In the genomic region with DNA sequence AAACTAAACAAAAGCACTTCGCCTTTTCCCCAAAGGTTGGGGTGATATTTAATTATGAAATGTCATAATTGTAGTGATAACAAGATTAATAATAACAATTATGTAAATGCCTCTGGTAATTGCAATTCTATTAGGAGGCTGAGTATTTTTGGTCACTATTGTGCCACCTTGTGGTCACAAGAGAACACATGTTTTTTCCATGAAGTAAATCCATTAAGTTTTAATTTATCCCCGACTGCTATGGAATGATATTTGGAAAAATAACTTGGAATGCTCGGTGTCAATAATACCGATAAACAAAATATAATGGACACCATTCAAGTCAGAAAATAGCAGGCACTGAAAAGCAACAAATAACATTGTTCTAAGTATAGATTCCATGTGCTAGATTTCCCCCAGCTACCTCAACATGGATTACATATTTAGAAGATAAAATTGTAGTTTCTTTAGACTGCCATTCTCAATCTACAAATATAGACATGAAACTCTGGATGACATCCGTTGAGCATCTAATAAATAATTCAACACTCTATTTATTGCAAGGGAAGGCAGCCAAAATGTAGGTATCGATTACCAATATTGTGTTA, we compare ENCODE assay signal across 8 cellular contexts. TPM values are rescaled to one million over a fixed set of nuclear protein-coding genes. Genes with fewer than 3 reads are reported as not detected.
A peak's percentile ranks its signal among the peaks of the same experiment; 100 is the strongest.
DNase-seq lines count a peak whose midpoint lies in the region; ATAC-seq and TF ChIP-seq lines count a peak whose summit lies in the region.

No MANE protein-coding gene starts in this region.

- intact Hi-C loops in PC-3 (cut with micrococcal nuclease), result loop anchor here (1.0 to 5.0 kb wide), 9 partner anchors 54 to 618 kb away; no protein-coding TSS in a partner anchor

- H3K27ac ChIP-seq in PC-3 (ENCODE audit: low read length) (no peak overlapping the region), thoracic aorta (no peak overlapping the region)

- H3K36me3 ChIP-seq in PC-3 (ENCODE audit: low read depth, low read length) (no peaks in the 10 kb centered on the region), thoracic aorta (no peaks in the 10 kb centered on the region)

- H3K79me2 ChIP-seq in PC-3 (ENCODE audit: low read length), result no peaks in the 10 kb centered on the region

- peak; percentile 91 for TF ChIP-seq CTCF in PC-3 (conservative IDR thresholded peaks at IDR 0.05; ENCODE audit: low read depth, low read length)
- TF ChIP-seq CTCF in fibroblast of the aortic adventitia (IDR thresholded peaks at IDR 0.05; ENCODE audit: insufficient read depth, low read length), result peak; percentile 60
- TF ChIP-seq CTCF in thoracic aorta (IDR thresholded peaks at IDR 0.05), result peak; percentile 73

- H3K4me3 ChIP-seq in PC-3 (ENCODE audit: low read length), result no peak overlapping the region
- H3K4me3 ChIP-seq in fibroblast of the aortic adventitia (ENCODE audit: low read depth, low read length), result no peak overlapping the region
- H3K4me3 ChIP-seq in thoracic aorta, result no peak overlapping the region

- ATAC-seq in PC-3 (no peak; the same call in 1 of the 2 replicates), thoracic aorta (ENCODE audit: insufficient number of reproducible peaks, low FRiP score, low read depth) (no peak), HG02840 (IDR thresholded peaks at IDR 0.05; ENCODE audit: low FRiP score, unreplicated experiment) (no peak)

- H3K4me2 ChIP-seq in PC-3 (ENCODE audit: low read length), result 0 out of 2 replicates have a peak overlapping the region, but pooled peaks have one; percentile 9

- H3F3A ChIP-seq in PC-3 (ENCODE audit: low read length, unreplicated experiment), result no peaks in the 10 kb centered on the region

- H4K20me1 ChIP-seq in PC-3 (ENCODE audit: low read length), result no peaks in the 10 kb centered on the region

- H3K9ac ChIP-seq in PC-3 (ENCODE audit: low read length), result no peak overlapping the region

- POLR2A ChIA-PET in PC-3 (lab: Charles Lee; ENCODE audit: unreplicated experiment), result interaction anchor here (0.7 kb wide), 1 partner anchor 197 kb away, joined by 3 read pairs; no protein-coding TSS in a partner anchor

- CTCF ChIA-PET in PC-3 (lab: Charles Lee), result interaction anchor here (0.6 to 1.6 kb wide), 5 partner anchors 365 to 618 kb away, joined by 3 to 9 read pairs (median 4); no protein-coding TSS in a partner anchor

- no peaks in the 10 kb centered on the region for H3K9me2 ChIP-seq in PC-3 (replicated peaks; ENCODE audit: low read length)

- peak; percentile 35 for DNase-seq in SIG-M5 treated with dmso at 0.1 percent for 504 hours (lab: John Stamatoyannopoulos, UW; ENCODE audit: unreplicated experiment)
- no peak for DNase-seq in SIG-M5 (lab: John Stamatoyannopoulos, UW)
- peak; percentile 56 for DNase-seq in PC-3
- peak; percentile 73 for DNase-seq in fibroblast of the aortic adventitia (ENCODE audit: low read depth)
- DNase-seq in thoracic aorta (ENCODE audit: low spot score), result no peak
- no peak for DNase-seq in NCI-H1436 treated with DMSO at 0.1 percent for 48 hours (lab: John Stamatoyannopoulos, UW)
- no peak for DNase-seq in NCI-H2107 treated with DMSO at 0.1 percent for 48 hours (lab: John Stamatoyannopoulos, UW; ENCODE audit: unreplicated experiment)

- H3K9me3 ChIP-seq in PC-3 (ENCODE audit: low read length) (no peaks in the 10 kb centered on the region), thoracic aorta (no peaks in the 10 kb centered on the region)

- H3K27me3 ChIP-seq in PC-3 (ENCODE audit: low read length) (no peaks in the 10 kb centered on the region), thoracic aorta (replicated peaks; ENCODE audit: insufficient read depth) (no peaks in the 10 kb centered on the region)

- BruUV-seq in PC-3 (replicated peaks; lab: Mats Ljungman, UMichigan), result no TSS peak

- 0 out of 2 replicates have a peak overlapping the region, but pooled peaks have one; percentile 17 for H2AFZ ChIP-seq in PC-3 (ENCODE audit: low read length)

- H3K4me1 ChIP-seq in PC-3 (ENCODE audit: insufficient read depth, low read length) (peaks cover 7% of the 10 kb centered on the region), thoracic aorta (ENCODE audit: control insufficient read depth in 1 of 2, low read depth in 2 of 2) (peaks cover 0 to 7% of the 10 kb centered on the region in 2 donors)

RNA-seq across cellular contexts. Expression of a gene that starts 25.0 kb away (rescaled TPM):
- 0.36 TPM in 1 of 2 replicates, not detected in the other for total RNA-seq in PC-3 (2014; rRNA removed)
- 1.4 and 12.7 TPM in 2 replicates for total RNA-seq in fibroblast of the aortic adventitia (ENCODE audit: low replicate concordance)
- 1 to 10 TPM; 2.0 to 5.0 TPM for total RNA-seq in thoracic aorta

Comparison
In these comparisons a context has a peak if more than half of its experiments do, and no peak if none do; other contexts are left out.
1. DNase-seq: peak in SIG-M5 treated with dmso at 0.1 percent for 504 hours (single experiment), PC-3 (single experiment) and fibroblast of the aortic adventitia (single experiment); none in SIG-M5 (single experiment), thoracic aorta (single experiment), NCI-H1436 treated with DMSO at 0.1 percent for 48 hours (single experiment) and NCI-H2107 treated with DMSO at 0.1 percent for 48 hours (single experiment).
2. Peak in every context shown above with its lines, with median percentiles within 50 percentile points of each other: CTCF ChIP-seq.